Comparison of ENCODE assay signal across 7 cellular contexts in the genomic region with DNA sequence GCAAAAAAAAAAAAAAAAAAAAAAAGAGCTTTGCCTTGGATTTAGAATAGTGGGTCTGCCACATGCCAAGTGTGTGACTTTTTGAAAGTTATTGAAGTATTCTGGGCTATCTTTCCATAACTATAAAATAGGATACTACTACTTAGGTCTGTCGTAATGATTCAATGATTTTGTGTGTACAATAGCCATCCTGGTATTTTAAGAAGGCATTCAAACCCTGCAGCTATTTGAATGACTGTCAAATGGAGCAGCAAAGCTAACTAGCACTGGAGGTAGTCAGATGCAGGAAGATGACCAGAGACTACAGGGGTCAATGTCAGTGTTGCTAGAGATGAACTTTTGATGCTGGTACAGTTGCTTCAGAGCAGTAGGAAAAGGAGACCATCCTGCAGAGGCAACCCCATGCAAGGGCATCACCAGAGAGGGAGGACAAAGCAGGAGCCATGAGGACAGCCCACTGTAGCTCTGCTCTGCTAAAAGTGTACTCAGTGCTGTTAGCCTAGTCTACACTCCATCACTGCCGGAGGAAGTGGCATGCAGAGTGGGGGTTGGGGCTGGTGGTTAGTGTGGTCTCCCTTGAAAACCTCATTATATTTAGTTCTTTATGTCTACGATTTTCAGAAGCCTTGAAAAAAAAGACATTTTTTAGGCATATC.
A peak's percentile ranks its signal among the peaks of the same experiment; 100 is the strongest.
DNase-seq lines count a peak whose midpoint lies in the region; ATAC-seq and TF ChIP-seq lines count a peak whose summit lies in the region.

No MANE protein-coding gene starts in this region.

- ATAC-seq in GM19025 (IDR thresholded peaks at IDR 0.05; ENCODE audit: low read depth, unreplicated experiment) = peak; percentile 48
- ATAC-seq in HG03045 (IDR thresholded peaks at IDR 0.05; ENCODE audit: unreplicated experiment) = peak; percentile 65

- peak; percentile 69 for DNase-seq in T-helper 9 cell
- peak; percentile 37 to 71 (median 51) for DNase-seq in stimulated activated CD4-positive, alpha-beta T cell treated with anti-CD3 and anti-CD28 coated beads, TNF-alpha, amount 100 ng/mL, for 48 hours (ENCODE audit: low read depth in 3 of 3)
- DNase-seq in LoVo (ENCODE audit: low spot score) = no peak
- DNase-seq in WERI-Rb-1 = no peak

- H3K27me3 ChIP-seq in WERI-Rb-1 (ENCODE audit: insufficient read depth, low read depth, severe bottlenecking) = no peaks in the 10 kb centered on the region

- H3K4me3 ChIP-seq in WERI-Rb-1 (ENCODE audit: low read depth, low read length) = no peak overlapping the region

- H3K36me3 ChIP-seq in WERI-Rb-1 = no peaks in the 10 kb centered on the region

- H3K9me3 ChIP-seq in WERI-Rb-1 (ENCODE audit: severe bottlenecking) = no peaks in the 10 kb centered on the region

- TF ChIP-seq CTCF in WERI-Rb-1 (IDR thresholded peaks at IDR 0.05; ENCODE audit: low read depth, low read length) = no peak

- H3K27ac ChIP-seq in cingulate gyrus (ENCODE audit: low read depth, low read length) (peak overlapping the region; percentile 41), WERI-Rb-1 (no peak overlapping the region)

Comparison
In these comparisons a context has a peak if more than half of its experiments do, and no peak if none do; other contexts are left out.
1. DNase-seq: peak in T-helper 9 cell (single experiment) and stimulated activated CD4-positive, alpha-beta T cell treated with anti-CD3 and anti-CD28 coated beads, TNF-alpha, amount 100 ng/mL, for 48 hours (3 of 3); none in LoVo (single experiment) and WERI-Rb-1 (single experiment).